30 cellular contexts compared by ENCODE assay signal in the genomic region with DNA sequence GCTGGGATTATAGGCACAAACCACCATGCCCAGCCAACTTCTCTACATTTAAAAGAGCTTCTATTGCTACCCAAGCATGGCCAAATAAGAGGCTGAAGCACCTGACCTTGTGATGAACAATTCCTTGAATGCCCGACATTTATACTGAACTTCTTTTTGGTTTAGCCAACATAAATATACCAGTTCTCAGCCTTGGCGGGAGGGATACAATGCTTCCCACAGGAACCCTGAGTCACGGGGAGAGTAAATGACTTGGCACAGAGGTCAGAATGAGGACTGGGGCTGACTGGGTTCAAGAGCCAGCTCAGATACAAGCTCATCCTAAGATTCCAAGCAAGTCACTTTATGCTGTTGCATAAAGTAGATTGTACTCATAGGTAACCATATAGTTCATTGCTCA.
DNase-seq lines count a peak whose midpoint lies in the region; ATAC-seq lines count a peak whose summit lies in the region.
"Had no signal": no experiment of that assay in that cellular context is flagged by ENCODE, and none has a peak within 500 bp of the region (broad histone marks: within the 10 kb centered on the region; RNA-seq: fewer than 3 reads in every experiment).

No MANE protein-coding gene starts in this region.

- ATAC-seq in HG03045 (IDR thresholded peaks at IDR 0.05; ENCODE audit: unreplicated experiment) (no peak), GM19397 (IDR thresholded peaks at IDR 0.05; ENCODE audit: unreplicated experiment) (no peak), HG02759 (IDR thresholded peaks at IDR 0.05; ENCODE audit: unreplicated experiment) (no peak)
- ATAC-seq: activated naive CD4-positive, alpha-beta T cell treated with anti-CD3 and anti-CD28 coated beads, Interleukin-2, amount 50 U/mL, for 72 hours; left lung; Panc1 had no signal

- DNase-seq in HCEC 1CT (peak; percentile 23), amniotic epithelial cell (ENCODE audit: low read depth) (peak; percentile 49), fibroblast of gingiva (ENCODE audit: low read depth) (peak; percentile 18), stromal cell of bone marrow (ENCODE audit: low read depth) (peak; percentile 80), NOMO-1 treated with dmso at 0.1 percent for 144 hours (lab: John Stamatoyannopoulos, UW; ENCODE audit: unreplicated experiment) (no peak)
- DNase-seq: activated CD4-positive, alpha-beta T cell treated with anti-CD3 and anti-CD28 coated beads for 48 hours; activated effector memory CD4-positive, alpha-beta T cell treated with Interleukin-2 at 50 U/mL for 16 hours; aorta; cerebellar nuclear complex; DND-41; dorsolateral prefrontal cortex; GOT3; left lung; MV-4-11; NCI-H146; NCI-H2107; NCI-H748 treated with DMSO at 0.1 percent for 48 hours; nephron progenitor cell; ovary; retina; SIG-M5; stimulated activated naive CD4-positive, alpha-beta T cell; SW 1271; T-helper 9 cell; WERI-Rb-1 had no signal
